ENCODE assay signal across 20 cellular contexts in genomic region chr15:82851981-82852511, GRCh38. TPM values are rescaled to one million over a fixed set of nuclear protein-coding genes. Genes with fewer than 3 reads are reported as not detected.
DNase-seq lines count a peak whose midpoint lies in the region; ATAC-seq and TF ChIP-seq lines count a peak whose summit lies in the region.
"Had no signal": no experiment of that assay in that cellular context is flagged by ENCODE, and none has a peak within 500 bp of the region (broad histone marks: within the 10 kb centered on the region; RNA-seq: fewer than 3 reads in every experiment).

No MANE protein-coding gene starts in this region.

- H3K4me3 ChIP-seq in choroid plexus epithelial cell (ENCODE audit: low read depth, low read length): no peak overlapping the region
- no peak overlapping the region for H3K4me3 ChIP-seq in heart right ventricle
- H3K4me3 ChIP-seq: gastroesophageal sphincter, right lobe of liver had no signal

- H3K27me3 Mint-ChIP-seq in activated naive CD4-positive, alpha-beta T cell treated with anti-CD3 and anti-CD28 coated beads, Interleukin-2, amount 10 ng/mL, durations not matched to agents 7 days and 5 days: peaks cover 28% of the 10 kb centered on the region
- H3K27me3 Mint-ChIP-seq: activated CD4-positive, alpha-beta T cell treated with anti-CD3 and anti-CD28 coated beads for 36 hours; CD4-positive, CD25-positive, alpha-beta regulatory T cell; memory B cell; natural killer cell treated with Interleukin-12 subunit alpha and Interleukin-12 subunit beta and Interleukin-15 and Interleukin-18, amount 100 ng/mL, for 72 hours had no signal

- no peak overlapping the region for H3K4me3 Mint-ChIP-seq in activated naive CD4-positive, alpha-beta T cell treated with anti-CD3 and anti-CD28 coated beads, Interleukin-2, amount 10 ng/mL, durations not matched to agents 7 days and 5 days
- H3K4me3 Mint-ChIP-seq: activated CD4-positive, alpha-beta T cell treated with anti-CD3 and anti-CD28 coated beads for 36 hours; activated T-cell treated with anti-CD3 and anti-CD28 coated beads, Interleukin-2, amount 50 U/mL, for 4 hours; CD4-positive, CD25-positive, alpha-beta regulatory T cell; memory B cell; natural killer cell treated with Interleukin-12 subunit alpha and Interleukin-12 subunit beta and Interleukin-15 and Interleukin-18, amount 100 ng/mL, for 72 hours had no signal

- ATAC-seq in HG03095 (IDR thresholded peaks at IDR 0.05; ENCODE audit: unreplicated experiment): no peak
- ATAC-seq in heart right ventricle: no peak
- ATAC-seq: activated CD4-positive, alpha-beta T cell treated with anti-CD3 and anti-CD28 coated beads for 36 hours; activated T-cell treated with anti-CD3 and anti-CD28 coated beads, Interleukin-2, amount 50 U/mL, for 4 hours; gastroesophageal sphincter; natural killer cell treated with Interleukin-12 subunit alpha and Interleukin-12 subunit beta and Interleukin-15 and Interleukin-18, amount 100 ng/mL, for 72 hours; right lobe of liver; Right ventricle myocardium inferior had no signal

- no peaks in the 10 kb centered on the region for H3K27me3 ChIP-seq in heart right ventricle
- H3K27me3 ChIP-seq: gastroesophageal sphincter, right lobe of liver had no signal

- WGBS in heart right ventricle, 2 donors: 83 to 84% methylated on average over 9 of the region's 9 CpGs

- H3K9me3 Mint-ChIP-seq in activated naive CD4-positive, alpha-beta T cell treated with anti-CD3 and anti-CD28 coated beads, Interleukin-2, amount 10 ng/mL, durations not matched to agents 7 days and 5 days: no peaks in the 10 kb centered on the region
- H3K9me3 Mint-ChIP-seq: activated T-cell treated with anti-CD3 and anti-CD28 coated beads, Interleukin-2, amount 50 U/mL, for 4 hours; CD4-positive, CD25-positive, alpha-beta regulatory T cell; memory B cell; natural killer cell treated with Interleukin-12 subunit alpha and Interleukin-12 subunit beta and Interleukin-15 and Interleukin-18, amount 100 ng/mL, for 72 hours had no signal

- DNase-seq in GM03348 (ENCODE audit: low spot score): peak; percentile 36
- DNase-seq in NCI-H82 (lab: John Stamatoyannopoulos, UW): peak; percentile 91
- DNase-seq in choroid plexus epithelial cell (ENCODE audit: low read depth): peak; percentile 5
- DNase-seq in retina: peak; percentile 55
- DNase-seq in heart right ventricle: no peak
- DNase-seq in activated naive CD4-positive, alpha-beta T cell treated with anti-CD3 and anti-CD28 coated beads, Interleukin-2, amount 10 ng/mL, durations not matched to agents 7 days and 5 days: no peak
- DNase-seq: activated CD4-positive, alpha-beta T cell treated with anti-CD3 and anti-CD28 coated beads for 36 hours; activated T-cell treated with anti-CD3 and anti-CD28 coated beads, Interleukin-2, amount 50 U/mL, for 4 hours; CD4-positive, CD25-positive, alpha-beta regulatory T cell; DMS79 treated with DMSO at 0.1 percent for 48 hours; GOT3; stimulated activated CD4-positive, alpha-beta T cell treated with anti-CD3 and anti-CD28 coated beads, Interleukin-2, amount 100 ng/mL, for 24 hours had no signal

- peaks cover 21% of the 10 kb centered on the region for H3K4me1 Mint-ChIP-seq in activated naive CD4-positive, alpha-beta T cell treated with anti-CD3 and anti-CD28 coated beads, Interleukin-2, amount 10 ng/mL, durations not matched to agents 7 days and 5 days

- CTCF ChIA-PET in activated naive CD4-positive, alpha-beta T cell treated with anti-CD3 and anti-CD28 coated beads, Interleukin-2, amount 10 ng/mL, durations not matched to agents 7 days and 5 days (lab: Charles Lee): interaction anchor here (0.9 to 4.9 kb wide), 3 partner anchors 149 to 321 kb away, joined by 3 to 61 read pairs (median 3); no protein-coding TSS in a partner anchor

- H3K27ac ChIP-seq in heart right ventricle: no peak overlapping the region
- H3K27ac ChIP-seq: gastroesophageal sphincter, right lobe of liver had no signal

- intact Hi-C loops in heart right ventricle (cut with DNase I): loop anchor here in 4 of 10 donors (5.0 to 10.0 kb wide), 2 partner anchors 133 to 135 kb away; partner anchors contain the start of gene RAMAC (in 4 of the 4)

- H3K9me3 ChIP-seq in heart right ventricle: no peaks in the 10 kb centered on the region
- H3K9me3 ChIP-seq: gastroesophageal sphincter, right lobe of liver had no signal

- no peak for TF ChIP-seq CTCF in choroid plexus epithelial cell (conservative IDR thresholded peaks at IDR 0.05; ENCODE audit: low read depth, low read length)
- TF ChIP-seq CTCF in heart right ventricle (IDR thresholded peaks at IDR 0.05): no peak

- no peaks in the 10 kb centered on the region for H3K36me3 Mint-ChIP-seq in activated naive CD4-positive, alpha-beta T cell treated with anti-CD3 and anti-CD28 coated beads, Interleukin-2, amount 10 ng/mL, durations not matched to agents 7 days and 5 days
- H3K36me3 Mint-ChIP-seq: CD4-positive, CD25-positive, alpha-beta regulatory T cell; memory B cell; natural killer cell treated with Interleukin-12 subunit alpha and Interleukin-12 subunit beta and Interleukin-15 and Interleukin-18, amount 100 ng/mL, for 72 hours had no signal

- H3K27ac Mint-ChIP-seq in activated naive CD4-positive, alpha-beta T cell treated with anti-CD3 and anti-CD28 coated beads, Interleukin-2, amount 10 ng/mL, durations not matched to agents 7 days and 5 days: no peak overlapping the region
- H3K27ac Mint-ChIP-seq: activated CD4-positive, alpha-beta T cell treated with anti-CD3 and anti-CD28 coated beads for 36 hours; CD4-positive, CD25-positive, alpha-beta regulatory T cell; memory B cell; natural killer cell treated with Interleukin-12 subunit alpha and Interleukin-12 subunit beta and Interleukin-15 and Interleukin-18, amount 100 ng/mL, for 72 hours had no signal

- H3K36me3 ChIP-seq in heart right ventricle: peaks cover 0 to 10% (median 0%) of the 10 kb centered on the region in 9 donors

- H3K4me1 ChIP-seq in heart right ventricle: peaks cover 0 to 22% (median 12%) of the 10 kb centered on the region in 9 donors

RNA-seq across cellular contexts. Expression of gene WHAMM, which starts 42.6 kb away (rescaled TPM):
- 1 to 10 TPM; 5.4 to 8.1 (median 6.8) TPM for total RNA-seq in heart right ventricle
- 1 to 10 TPM; 3.2 to 3.9 TPM for polyA plus RNA-seq in heart right ventricle

RNA-seq across cellular contexts. Expression of gene FSD2, which starts 46.2 kb away (rescaled TPM):
- total RNA-seq in heart right ventricle: 100 to 1,000 TPM in 3 of 10 donors, 10 to 100 TPM in 7; 50.3 to 142 (median 88.8) TPM
- polyA plus RNA-seq in heart right ventricle: 10 to 100 TPM in 1 of 2 donors, 1 to 10 TPM in 1; 1.7 to 24.9 TPM
- total RNA-seq: activated CD4-positive, alpha-beta T cell treated with anti-CD3 and anti-CD28 coated beads for 36 hours; activated T-cell treated with anti-CD3 and anti-CD28 coated beads, Interleukin-2, amount 50 U/mL, for 4 hours; CD4-positive, CD25-positive, alpha-beta regulatory T cell; chondrocyte; gastroesophageal sphincter; natural killer cell treated with Interleukin-12 subunit alpha and Interleukin-12 subunit beta and Interleukin-15 and Interleukin-18, amount 100 ng/mL, for 72 hours; right lobe of liver; T-helper 2 cell treated with Interferon-gamma antibody and Interleukin-4, amounts not matched to agents 100 ng/mL and 5 ng/mL, for 36 hours had no signal

Comparison
In these comparisons a context has a peak if more than half of its experiments do, and no peak if none do; other contexts are left out.
1. DNase-seq: peak in GM03348 (single experiment), NCI-H82 (single experiment), choroid plexus epithelial cell (single experiment) and retina (single experiment); none in heart right ventricle (0 of 2) and activated naive CD4-positive, alpha-beta T cell treated with anti-CD3 and anti-CD28 coated beads, Interleukin-2, amount 10 ng/mL, durations not matched to agents 7 days and 5 days (single experiment).